ENCODE assay signal across 28 cellular contexts in the genomic region with DNA sequence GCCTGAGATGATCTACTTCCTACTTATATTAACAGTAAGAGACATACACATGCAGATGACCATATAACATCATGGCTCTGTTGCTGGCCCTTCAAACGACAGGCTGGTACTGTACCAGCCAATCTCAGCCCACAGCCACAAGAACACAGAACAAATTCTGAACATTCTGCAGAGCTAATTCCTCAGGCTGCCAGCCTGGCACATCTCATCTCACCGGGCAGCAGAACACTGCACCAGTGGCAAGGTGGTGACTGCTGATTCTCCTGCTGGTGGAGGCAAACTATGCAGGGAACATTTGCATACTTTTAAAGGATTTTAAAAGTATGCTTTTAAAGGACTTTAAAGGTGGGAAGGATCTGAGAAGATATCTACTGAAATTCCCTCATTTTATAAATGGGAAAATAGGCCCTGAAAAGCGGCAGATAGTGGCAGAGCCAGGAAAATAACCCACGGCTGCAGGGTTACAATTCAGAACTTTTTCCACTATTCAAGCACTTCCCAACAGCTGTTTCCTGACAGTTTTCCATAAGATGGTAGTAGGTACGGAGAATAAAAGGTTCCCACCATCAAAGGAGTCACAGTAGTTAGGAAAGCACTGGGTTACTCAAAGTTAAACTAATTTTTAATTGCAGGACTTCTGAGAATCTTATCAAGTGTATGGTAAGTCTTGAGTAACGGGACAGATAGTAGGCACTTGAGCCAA. TPM values are rescaled to one million over a fixed set of nuclear protein-coding genes. Genes with fewer than 3 reads are reported as not detected.
DNase-seq lines count a peak whose midpoint lies in the region; ATAC-seq and TF ChIP-seq lines count a peak whose summit lies in the region.
"Had no signal": no experiment of that assay in that cellular context is flagged by ENCODE, and none has a peak within 500 bp of the region (broad histone marks: within the 10 kb centered on the region; RNA-seq: fewer than 3 reads in every experiment).

No MANE protein-coding gene starts in this region.

- DNase-seq in Right ventricle myocardium inferior (ENCODE audit: missing footprints) (no peak), cardiac septum (ENCODE audit: low spot score) (no peak), choroid plexus epithelial cell (ENCODE audit: low read depth) (no peak), heart left ventricle (no peak), mesenteric fat pad (ENCODE audit: low spot score) (no peak), natural killer cell (no peak)
- DNase-seq in activated effector memory CD4-positive, alpha-beta T cell treated with Interleukin-2 at 50 U/mL for 16 hours = no peak
- no peak for DNase-seq in naive thymus-derived CD8-positive, alpha-beta T cell
- DNase-seq: ACHN; BE2C; CD4-positive, CD25-positive, alpha-beta regulatory T cell; COR-L47; DMS53; GM23248; HFFc6; KBM-7; MG63; NCI-H1105 treated with DMSO at 0.1 percent for 48 hours; NCI-H146; NCI-H1930; NCI-H2107; NCI-H446 treated with DMSO at 0.1 percent for 48 hours; NCI-H82; NK-92 treated with Interleukin-12 subunit alpha and Interleukin-12 subunit beta, amount 100 ng/mL, for 24 hours; PC-3 had no signal

- 35 to 58% (median 49%) methylated on average over 6 of the region's 6 CpGs for WGBS in heart left ventricle, 4 donors

- POLR2A ChIA-PET in naive thymus-derived CD8-positive, alpha-beta T cell (lab: Charles Lee) = no interaction called here

- H3K27me3 Mint-ChIP-seq in naive thymus-derived CD8-positive, alpha-beta T cell = no peaks in the 10 kb centered on the region
- no peaks in the 10 kb centered on the region for H3K27me3 Mint-ChIP-seq in natural killer cell (ENCODE audit: low read depth in 2 of 2)
- H3K27me3 Mint-ChIP-seq: CD4-positive, CD25-positive, alpha-beta regulatory T cell had no signal

- ATAC-seq in Right ventricle myocardium inferior (peak; percentile 62), heart left ventricle (peak; percentile 55 to 86 (median 70)), natural killer cell (no peak)
- no peak for ATAC-seq in naive thymus-derived CD8-positive, alpha-beta T cell
- ATAC-seq: PC-3 had no signal

- H3K4me1 Mint-ChIP-seq in naive thymus-derived CD8-positive, alpha-beta T cell = peaks cover 9 to 15% (median 12%) of the 10 kb centered on the region in 4 donors
- H3K4me1 Mint-ChIP-seq in natural killer cell = peaks cover 17 to 28% of the 10 kb centered on the region in 2 donors

- no peak overlapping the region for H3K27ac Mint-ChIP-seq in naive thymus-derived CD8-positive, alpha-beta T cell
- H3K27ac Mint-ChIP-seq in natural killer cell = no peak overlapping the region
- H3K27ac Mint-ChIP-seq: HFFc6 had no signal

- H3K36me3 Mint-ChIP-seq in naive thymus-derived CD8-positive, alpha-beta T cell = peaks cover 12 to 42% (median 27%) of the 10 kb centered on the region in 3 donors
- peaks cover 6% of the 10 kb centered on the region for H3K36me3 Mint-ChIP-seq in natural killer cell

- H3K27me3 ChIP-seq in heart left ventricle = no peaks in the 10 kb centered on the region
- H3K27me3 ChIP-seq: BE2C, MG63, SJSA1 had no signal

- peaks cover 0 to 10% (median 0%) of the 10 kb centered on the region in 12 donors for H3K9me3 ChIP-seq in heart left ventricle
- H3K9me3 ChIP-seq: BE2C, HAP-1, MG63, SJSA1 had no signal

- H3K4me3 ChIP-seq in choroid plexus epithelial cell (ENCODE audit: low read depth, low read length) (no peak overlapping the region), heart left ventricle (no peak overlapping the region)
- H3K4me3 ChIP-seq: GM23248, HAP-1, MG63, SJSA1 had no signal

- intact Hi-C loops in Right ventricle myocardium inferior (cut with DNase I) (no loop called here), cardiac septum (cut with DNase I) (no loop called here), heart left ventricle (cut with DNase I) (no loop called here), natural killer cell (cut with micrococcal nuclease) (no loop called here)

- no peak overlapping the region for H3K4me3 Mint-ChIP-seq in naive thymus-derived CD8-positive, alpha-beta T cell
- no peak overlapping the region for H3K4me3 Mint-ChIP-seq in natural killer cell
- H3K4me3 Mint-ChIP-seq: CD4-positive, CD25-positive, alpha-beta regulatory T cell; HFFc6 had no signal

- TF ChIP-seq CTCF in choroid plexus epithelial cell (conservative IDR thresholded peaks at IDR 0.05; ENCODE audit: low read depth, low read length) (peak; percentile 5), heart left ventricle (IDR thresholded peaks at IDR 0.05) (peak in 2 of 12 donors; percentile 8 to 15), natural killer cell (IDR thresholded peaks at IDR 0.05) (no peak)

- peaks cover 0 to 13% (median 3%) of the 10 kb centered on the region in 9 donors for H3K36me3 ChIP-seq in heart left ventricle
- H3K36me3 ChIP-seq: BE2C, HAP-1, MG63, SJSA1 had no signal

- TF ChIP-seq POLR2A in heart left ventricle (IDR thresholded peaks at IDR 0.05) = no peak

- H3K4me1 ChIP-seq in heart left ventricle = peaks cover 0 to 30% (median 11%) of the 10 kb centered on the region in 12 donors
- H3K4me1 ChIP-seq: BE2C, HAP-1 had no signal

- H3K27ac ChIP-seq in heart left ventricle = peak overlapping the region in 1 of 12 donors; percentile 18
- H3K27ac ChIP-seq: 22Rv1, GM23248, SJSA1 had no signal

- H3K9me3 Mint-ChIP-seq in naive thymus-derived CD8-positive, alpha-beta T cell = peaks cover 0 to 2% (median 0%) of the 10 kb centered on the region in 9 donors
- H3K9me3 Mint-ChIP-seq in natural killer cell = no peaks in the 10 kb centered on the region
- H3K9me3 Mint-ChIP-seq: HFFc6 had no signal

RNA-seq across cellular contexts. Expression of a gene that starts 37.3 kb away (rescaled TPM):
- 8.4 TPM for total RNA-seq in Right ventricle myocardium inferior
- total RNA-seq in cardiac septum = 10.4 TPM
- 10 to 100 TPM in 5 of 9 donors, 1 to 10 TPM in 4; 5.8 to 21.1 (median 11.2) TPM for total RNA-seq in heart left ventricle
- 10 to 100 TPM in 1 of 2 donors, 1 to 10 TPM in 1; 3.9 to 14.0 TPM for polyA plus RNA-seq in heart left ventricle
- total RNA-seq in mesenteric fat pad = 32.3 TPM
- total RNA-seq in naive thymus-derived CD8-positive, alpha-beta T cell = 10 to 100 TPM; 13.7 to 14.2 TPM
- 10 to 100 TPM; 23.4 to 36.4 (median 30.6) TPM for polyA plus RNA-seq in naive thymus-derived CD8-positive, alpha-beta T cell
- 10 to 100 TPM; 16.3 to 19.8 (median 19.3) TPM for total RNA-seq in natural killer cell

Comparison
In these comparisons a context has a peak if more than half of its experiments do, and no peak if none do; other contexts are left out.
1. ATAC-seq: peak in Right ventricle myocardium inferior (single experiment) and heart left ventricle (4 of 4); none in naive thymus-derived CD8-positive, alpha-beta T cell (0 of 2) and natural killer cell (0 of 3).